ENCODE assay signal across 24 cellular contexts in the genomic region with DNA sequence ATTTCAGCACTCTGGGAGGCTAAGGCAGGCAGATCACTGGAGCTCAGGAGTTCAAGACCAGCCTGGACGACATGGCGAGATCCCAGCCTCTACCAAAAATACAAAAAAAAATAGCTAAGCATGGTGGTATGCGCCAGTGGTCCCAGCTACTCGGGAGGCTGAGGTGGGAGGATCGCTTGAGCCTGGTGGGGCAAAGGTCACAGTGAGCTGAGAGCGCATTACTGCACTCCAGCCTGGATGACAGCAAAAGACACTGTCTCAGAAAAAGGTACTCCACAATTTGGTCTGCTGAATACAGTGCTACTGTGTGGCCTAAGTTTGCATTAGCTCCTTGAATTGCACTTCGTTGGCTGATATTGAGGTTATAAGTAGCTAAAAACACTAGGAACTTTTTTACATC.
"Had no signal": no experiment of that assay in that cellular context is flagged by ENCODE, and none has a peak within 500 bp of the region (broad histone marks: within the 10 kb centered on the region; RNA-seq: fewer than 3 reads in every experiment).

No MANE protein-coding gene starts in this region.

- H3K27ac Mint-ChIP-seq: natural killer cell; stimulated activated naive CD8-positive, alpha-beta T cell treated with anti-CD3 and anti-CD28 coated beads, Interleukin-15, amount 100 ng/mL, for 72 hours had no signal

- H3K27me3 ChIP-seq: esophagus muscularis mucosa, foreskin keratinocyte, gastroesophageal sphincter, heart left ventricle, hepatocyte, left lung, suprapubic skin, transverse colon, vagina had no signal

- DNase-seq: cortex of kidney; foreskin keratinocyte; heart left ventricle; left cardiac atrium; left lung; mesendoderm; natural killer cell; occipital lobe; stimulated activated CD4-positive, alpha-beta T cell treated with anti-CD3 and anti-CD28 coated beads, Interleukin-12 subunit alpha, Interleukin-12 subunit beta, amount 100 ng/mL, for 4 hours; stimulated activated CD4-positive, alpha-beta T cell treated with anti-CD3 and anti-CD28 coated beads, Interleukin-1b, Interleukin-23, amount 100 ng/mL, for 48 hours; stimulated activated CD4-positive, alpha-beta T cell treated with anti-CD3 and anti-CD28 coated beads, Interleukin-4, amount 100 ng/mL, for 1 hour; stimulated activated CD8-positive, alpha-beta memory T cell treated with anti-CD3 and anti-CD28 coated beads, Interleukin-4, amount 100 ng/mL, for 48 hours; stimulated activated naive CD4-positive, alpha-beta T cell; stimulated activated naive CD8-positive, alpha-beta T cell treated with anti-CD3 and anti-CD28 coated beads, Interleukin-15, amount 100 ng/mL, for 72 hours; transverse colon had no signal

- H3K4me1 ChIP-seq: left lung, parathyroid adenoma, suprapubic skin, transverse colon, vagina had no signal

- H3K79me2 ChIP-seq: hepatocyte, parathyroid adenoma had no signal

- H3K36me3 Mint-ChIP-seq: natural killer cell had no signal

- H2AFZ ChIP-seq: hepatocyte, parathyroid adenoma had no signal

- H3K4me3 Mint-ChIP-seq: natural killer cell; stimulated activated naive CD8-positive, alpha-beta T cell treated with anti-CD3 and anti-CD28 coated beads, Interleukin-15, amount 100 ng/mL, for 72 hours had no signal

- H3K27me3 Mint-ChIP-seq: progenitor cell of endocrine pancreas; stimulated activated naive CD8-positive, alpha-beta T cell treated with anti-CD3 and anti-CD28 coated beads, Interleukin-15, amount 100 ng/mL, for 72 hours had no signal

- ATAC-seq: foreskin keratinocyte; gastroesophageal sphincter; heart left ventricle; left cardiac atrium; left lung; natural killer cell; sciatic nerve; stimulated activated naive CD8-positive, alpha-beta T cell treated with anti-CD3 and anti-CD28 coated beads, Interleukin-15, amount 100 ng/mL, for 72 hours had no signal

- H3K9me3 ChIP-seq: esophagus muscularis mucosa, gastroesophageal sphincter, heart left ventricle, left lung, suprapubic skin, transverse colon, vagina had no signal

- H3K9ac ChIP-seq: parathyroid adenoma had no signal

- H3K4me3 ChIP-seq: esophagus muscularis mucosa, gastroesophageal sphincter, heart left ventricle, hepatocyte, left lung, smooth muscle cell, suprapubic skin, transverse colon, vagina had no signal

- H3K4me1 Mint-ChIP-seq: natural killer cell; stimulated activated naive CD8-positive, alpha-beta T cell treated with anti-CD3 and anti-CD28 coated beads, Interleukin-15, amount 100 ng/mL, for 72 hours had no signal

- H3K9me3 Mint-ChIP-seq: natural killer cell; stimulated activated naive CD8-positive, alpha-beta T cell treated with anti-CD3 and anti-CD28 coated beads, Interleukin-15, amount 100 ng/mL, for 72 hours had no signal

- H3K4me2 ChIP-seq: hepatocyte, smooth muscle cell had no signal

- H3K27ac ChIP-seq: esophagus muscularis mucosa, foreskin keratinocyte, heart left ventricle, hepatocyte, left lung, parathyroid adenoma, suprapubic skin, transverse colon, vagina had no signal
